37 cellular contexts compared by ENCODE assay signal in the genomic region with DNA sequence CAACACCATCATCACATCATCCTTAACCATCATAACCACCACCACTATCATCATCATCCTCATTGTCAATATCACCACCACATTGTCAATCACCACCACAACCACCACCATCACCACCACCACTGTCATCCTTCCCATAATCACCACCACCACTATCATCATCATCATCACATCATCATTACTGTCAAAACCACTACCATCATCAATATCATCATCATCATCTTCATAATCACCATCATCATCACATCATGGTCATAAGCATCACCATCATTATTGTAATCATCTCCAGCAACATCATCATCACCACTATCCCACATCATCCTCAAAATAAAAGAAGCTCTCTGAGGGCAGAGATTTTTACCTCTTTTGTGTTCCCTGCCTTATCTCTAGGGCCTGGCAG. TPM values are rescaled to one million over a fixed set of nuclear protein-coding genes. Genes with fewer than 3 reads are reported as not detected.
"Had no signal": no experiment of that assay in that cellular context is flagged by ENCODE, and none has a peak within 500 bp of the region (broad histone marks: within the 10 kb centered on the region; RNA-seq: fewer than 3 reads in every experiment).

No MANE protein-coding gene starts in this region.

- FAIRE-seq: astrocyte, colon, TTC549 had no signal

- H3K27me3 ChIP-seq: adrenal gland, body of pancreas, brain microvascular endothelial cell had no signal

- DNase-seq: activated B cell treated with CpG ODN at 0.5 μM for 24 hours; activated CD4-positive, alpha-beta memory T cell treated with anti-CD3 and anti-CD28 coated beads for 36 hours; activated CD4-positive, alpha-beta T cell treated with anti-CD3 and anti-CD28 coated beads for 4 hours; activated CD4-positive, alpha-beta T cell treated with anti-CD3 and anti-CD28 coated beads, Interleukin-2, amount 10 ng/mL, durations not matched to agents 24 days and 14 days; activated CD4-positive, alpha-beta T cell treated with anti-CD3 and anti-CD28 coated beads, Interleukin-2, amount 50 U/mL, for 1 hour; activated CD4-positive, alpha-beta T cell treated with anti-CD3 and anti-CD28 coated beads, Interleukin-2, amount 50 U/mL, for 4 hours; activated CD4-positive, CD25-positive, alpha-beta regulatory T cell treated with anti-CD3 and anti-CD28 coated beads, Interleukin-2, amount 50 U/mL, for 72 hours; activated CD8-positive, alpha-beta memory T cell treated with anti-CD3 and anti-CD28 coated beads, Interleukin-2, amount 50 U/mL, for 4 hours; activated CD8-positive, alpha-beta T cell treated with anti-CD3 and anti-CD28 coated beads for 36 hours; activated effector memory CD4-positive, alpha-beta T cell treated with anti-CD3 and anti-CD28 coated beads, Interleukin-2, amount 50 U/mL, for 16 hours; activated gamma-delta T cell treated with Interleukin-2 at 50 U/mL for 16 hours; activated naive CD4-positive, alpha-beta T cell; activated naive CD4-positive, alpha-beta T cell treated with anti-CD3 and anti-CD28 coated beads for 36 hours; activated naive CD4-positive, alpha-beta T cell treated with anti-CD3 and anti-CD28 coated beads, Interleukin-2, amount 50 U/mL, for 16 hours; activated naive CD8-positive, alpha-beta T cell treated with anti-CD3 and anti-CD28 coated beads for 36 hours; activated T-cell treated with anti-CD3 and anti-CD28 coated beads for 4 hours; activated T-cell treated with anti-CD3 and anti-CD28 coated beads, Interleukin-2, amount 50 U/mL, for 1 hour; activated T-cell treated with anti-CD3 and anti-CD28 coated beads, Interleukin-2, amount 50 U/mL, for 4 hours; activated T-cell treated with anti-CD3 and anti-CD28 coated beads, Interleukin-2, amount 50 U/mL, for 72 hours; adrenal gland; amniotic stem cell; aorta; body of pancreas; brain microvascular endothelial cell; central memory CD4-positive, alpha-beta T cell; T-helper 9 cell had no signal

- H3K9me3 ChIP-seq: adrenal gland, body of pancreas had no signal

- H3K27ac ChIP-seq: adrenal gland, body of pancreas, brain microvascular endothelial cell, breast epithelium, VCaP had no signal

- H3K36me3 ChIP-seq: adrenal gland, brain microvascular endothelial cell, breast epithelium had no signal

- H3K4me3 ChIP-seq: adrenal gland, body of pancreas, breast epithelium had no signal

- ATAC-seq: activated CD8-positive, alpha-beta T cell treated with anti-CD3 and anti-CD28 coated beads for 36 hours; activated T-cell treated with anti-CD3 and anti-CD28 coated beads, Interleukin-2, amount 50 U/mL, for 4 hours; activated T-cell treated with anti-CD3 and anti-CD28 coated beads, Interleukin-2, amount 50 U/mL, for 72 hours; activated T-helper 17 cell treated with anti-CD3 and anti-CD28 coated beads, Interleukin-2, amount 50 U/mL, for 72 hours; body of pancreas had no signal

- H3K4me1 ChIP-seq: adrenal gland, body of pancreas, breast epithelium had no signal

RNA-seq across cellular contexts. Expression of a gene that starts 52.2 kb away (rescaled TPM):
- total RNA-seq: activated B cell treated with CpG ODN at 0.5 μM for 24 hours; activated CD4-positive, alpha-beta memory T cell treated with anti-CD3 and anti-CD28 coated beads for 36 hours; activated CD4-positive, alpha-beta T cell treated with anti-CD3 and anti-CD28 coated beads, Interleukin-2, amount 10 ng/mL, durations not matched to agents 24 days and 14 days; activated CD8-positive, alpha-beta memory T cell treated with anti-CD3 and anti-CD28 coated beads for 36 hours; activated CD8-positive, alpha-beta T cell treated with anti-CD3 and anti-CD28 coated beads for 36 hours; activated naive CD4-positive, alpha-beta T cell treated with anti-CD3 and anti-CD28 coated beads for 36 hours; activated naive CD4-positive, alpha-beta T cell treated with anti-CD3 and anti-CD28 coated beads, Interleukin-2, amount 50 U/mL, for 72 hours; activated naive CD8-positive, alpha-beta T cell treated with anti-CD3 and anti-CD28 coated beads for 36 hours; activated T-cell treated with anti-CD3 and anti-CD28 coated beads, Interleukin-2, amount 50 U/mL, for 4 hours; activated T-cell treated with anti-CD3 and anti-CD28 coated beads, Interleukin-2, amount 50 U/mL, for 72 hours; activated T-helper 1 cell treated with anti-CD3 and anti-CD28 coated beads, Interleukin-12 subunit alpha, Interleukin-12 subunit beta, Interleukin-2, Interleukin-4 antibody, amounts not matched to agents 30 ng/mL and 10 ng/mL and 1 ng/mL, durations not matched to agents 14 hours and 24 hours and 36 hours; activated T-helper 17 cell treated with anti-CD3 and anti-CD28 coated beads, Interleukin-2, amount 50 U/mL, for 72 hours; adrenal gland; aorta; astrocyte; body of pancreas; breast epithelium; cardiac septum; cerebellum had no signal
- polyA plus RNA-seq: adrenal gland, aorta had no signal

RNA-seq across cellular contexts. Expression of a gene that starts 52.3 kb away (rescaled TPM):
- total RNA-seq: astrocyte had no signal
